ENCODE assay signal across 1 cellular context in genomic region chr13:51999525-51999924, GRCh38.
TF ChIP-seq lines count a peak whose summit lies in the region.

No MANE protein-coding gene starts in this region.

TF ChIP-seq in H1, 55 proteins besides CTCF, POLR2A, EP300 and RAD21:
- TF ChIP-seq BACH1 (IDR thresholded peaks at IDR 0.05; ENCODE audit: low read length) = no peak
- TF ChIP-seq MAX (IDR thresholded peaks at IDR 0.05) = no peak
- no peak for TF ChIP-seq RNF2 (IDR thresholded peaks at IDR 0.05; ENCODE audit: borderline replicate concordance, low read depth, low read length, missing control alignments, poor library complexity, severe bottlenecking)
- no peak for TF ChIP-seq ZNF274 (IDR thresholded peaks at IDR 0.05; ENCODE audit: borderline replicate concordance, extremely low read depth, low read length)
- no peak for TF ChIP-seq SIRT6 (IDR thresholded peaks at IDR 0.05; ENCODE audit: low read length)
- TF ChIP-seq YY1 (IDR thresholded peaks at IDR 0.05; ENCODE audit: low read depth, low read length) = no peak
- no peak for TF ChIP-seq GTF2F1 (IDR thresholded peaks at IDR 0.05; ENCODE audit: borderline replicate concordance, low read depth, low read length)
- no peak for TF ChIP-seq SUZ12 (IDR thresholded peaks at IDR 0.05; ENCODE audit: low read length)
- no peak for TF ChIP-seq SAP30 (IDR thresholded peaks at IDR 0.05; ENCODE audit: insufficient read depth, insufficient replicate concordance, low read length)
- no peak for TF ChIP-seq NANOG (IDR thresholded peaks at IDR 0.05; ENCODE audit: insufficient read depth, low read depth, low read length, poor library complexity, severe bottlenecking)
